Comparison of ENCODE assay signal across 9 cellular contexts in the genomic region with DNA sequence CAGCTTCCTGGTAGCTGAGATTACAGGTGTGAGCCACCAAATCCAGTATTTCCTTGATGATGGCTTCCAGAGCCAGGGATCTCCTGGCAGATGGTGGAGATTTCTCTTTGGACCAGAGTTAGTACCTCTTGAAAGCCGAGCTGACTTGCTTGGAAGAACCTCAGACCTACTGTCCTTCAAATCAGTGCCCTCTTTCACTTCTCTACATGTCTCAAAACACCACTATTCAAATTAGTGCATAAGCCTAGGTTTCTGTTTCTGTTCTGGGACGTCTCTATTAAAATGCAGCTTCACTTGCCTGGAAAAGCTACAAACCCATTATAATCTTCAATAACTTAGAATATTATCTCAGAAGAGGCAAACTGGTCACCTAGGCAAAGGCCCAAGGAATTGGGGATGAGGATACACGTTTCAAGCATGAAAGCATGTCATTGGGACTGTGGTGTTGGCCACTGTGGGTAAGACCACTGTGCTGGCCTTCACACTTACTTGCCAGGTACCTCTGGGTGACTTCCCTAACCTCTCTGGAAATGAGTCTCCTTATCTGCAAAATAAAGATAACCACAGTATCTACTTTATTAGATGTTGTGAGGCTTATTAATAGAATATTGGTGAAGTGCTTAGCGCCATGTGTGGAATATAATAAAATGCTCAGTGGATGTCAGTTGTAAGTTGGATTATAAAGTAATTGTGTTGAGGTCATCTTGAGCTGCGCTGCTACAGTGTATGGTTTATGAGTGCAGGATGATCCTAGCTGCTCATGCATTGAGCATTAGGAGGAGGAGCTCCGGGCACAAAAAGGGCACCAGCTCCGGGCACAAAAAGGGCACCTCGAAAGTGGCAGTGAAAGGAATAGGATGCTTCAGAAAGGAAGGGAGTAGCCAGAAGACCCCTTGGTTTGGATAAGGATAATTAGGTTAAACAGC.
A peak's percentile ranks its signal among the peaks of the same experiment; 100 is the strongest.
DNase-seq lines count a peak whose midpoint lies in the region; ATAC-seq and TF ChIP-seq lines count a peak whose summit lies in the region.
"Had no signal": no experiment of that assay in that cellular context is flagged by ENCODE, and none has a peak within 500 bp of the region (broad histone marks: within the 10 kb centered on the region; RNA-seq: fewer than 3 reads in every experiment).

No MANE protein-coding gene starts in this region.

- no peak for TF ChIP-seq POLR2A in adrenal gland (IDR thresholded peaks at IDR 0.05)

- intact Hi-C loops in tibial artery (cut with DNase I; ENCODE audit: low total_unique reads), result no loop called here
- intact Hi-C loops in adrenal gland (cut with DNase I), result no loop called here

- peaks cover 4% of the 10 kb centered on the region for H3K36me3 Mint-ChIP-seq in CD4-positive, CD25-positive, alpha-beta regulatory T cell

- peak overlapping the region; percentile 87 for H3K4me3 ChIP-seq in CD4-positive, CD25-positive, alpha-beta regulatory T cell (ENCODE audit: low read depth, low read length)
- H3K4me3 ChIP-seq in tibial artery (no peak overlapping the region), adrenal gland (no peak overlapping the region)

- peak overlapping the region; percentile 62 to 72 (median 66) for H3K4me3 Mint-ChIP-seq in CD4-positive, CD25-positive, alpha-beta regulatory T cell

- 78 to 83% (median 80%) methylated on average over 8 of the region's 8 CpGs for WGBS in adrenal gland, 4 donors

- H3K27ac Mint-ChIP-seq in CD4-positive, CD25-positive, alpha-beta regulatory T cell, result peak overlapping the region; percentile 88 to 95 (median 92)

- peak; percentile 44 to 56 for ATAC-seq in CD4-positive, CD25-positive, alpha-beta regulatory T cell (ENCODE audit: low read depth in 2 of 2)
- peak; percentile 86 for ATAC-seq in GM19328 (IDR thresholded peaks at IDR 0.05; ENCODE audit: unreplicated experiment)
- ATAC-seq in HG03097 (IDR thresholded peaks at IDR 0.05; ENCODE audit: low FRiP score, unreplicated experiment), result peak; percentile 82

- H3K4me1 ChIP-seq in CD4-positive, CD25-positive, alpha-beta regulatory T cell (ENCODE audit: control insufficient read depth, insufficient read depth, low read length, poor library complexity, severe bottlenecking), result peaks cover 52% of the 10 kb centered on the region
- H3K4me1 ChIP-seq in tibial artery, result peaks cover 0 to 51% (median 26%) of the 10 kb centered on the region in 4 donors
- H3K4me1 ChIP-seq in adrenal gland (replicated peaks in 1 of 2), result peaks cover 0 to 16% of the 10 kb centered on the region in 2 donors
- H3K4me1 ChIP-seq: parathyroid adenoma had no signal

- H3K27ac ChIP-seq in CD4-positive, CD25-positive, alpha-beta regulatory T cell (ENCODE audit: insufficient read depth, low read length, poor library complexity, severe bottlenecking), result peak overlapping the region; percentile 86
- peak overlapping the region in 1 of 2 donors; percentile 18 for H3K27ac ChIP-seq in tibial artery
- no peak overlapping the region for H3K27ac ChIP-seq in adrenal gland
- H3K27ac ChIP-seq: parathyroid adenoma had no signal

- peaks cover 0 to 5% (median 0%) of the 10 kb centered on the region in 7 donors for H3K9me3 Mint-ChIP-seq in CD4-positive, CD25-positive, alpha-beta regulatory T cell

- no peaks in the 10 kb centered on the region for H3K9me3 ChIP-seq in CD4-positive, CD25-positive, alpha-beta regulatory T cell (ENCODE audit: control insufficient read depth in 2 of 2, low read length in 2 of 2)
- H3K9me3 ChIP-seq in tibial artery, result no peaks in the 10 kb centered on the region
- no peaks in the 10 kb centered on the region for H3K9me3 ChIP-seq in adrenal gland (replicated peaks in 1 of 3)

- TF ChIP-seq CTCF in tibial artery (IDR thresholded peaks at IDR 0.05), result no peak
- TF ChIP-seq CTCF in adrenal gland (IDR thresholded peaks at IDR 0.05), result no peak

- no peaks in the 10 kb centered on the region for H3K27me3 ChIP-seq in CD4-positive, CD25-positive, alpha-beta regulatory T cell (ENCODE audit: control insufficient read depth, insufficient read depth, low read length)
- H3K27me3 ChIP-seq in tibial artery (no peaks in the 10 kb centered on the region), adrenal gland (no peaks in the 10 kb centered on the region)

- H3K4me1 Mint-ChIP-seq in CD4-positive, CD25-positive, alpha-beta regulatory T cell, result peaks cover 48 to 86% (median 78%) of the 10 kb centered on the region in 4 donors

- DNase-seq in CD4-positive, CD25-positive, alpha-beta regulatory T cell, result peak in 1 of 3 donors; percentile 77
- DNase-seq in cerebellum (ENCODE audit: low spot score) (peak; percentile 1), tibial artery (no peak), adrenal gland (no peak), NCI-H2171 (lab: John Stamatoyannopoulos, UW) (no peak)
- DNase-seq in activated CD8-positive, alpha-beta memory T cell treated with anti-CD3 and anti-CD28 coated beads for 24 hours, result no peak

- no peaks in the 10 kb centered on the region for H3K36me3 ChIP-seq in CD4-positive, CD25-positive, alpha-beta regulatory T cell (ENCODE audit: control insufficient read depth, insufficient read depth, low read length)
- no peaks in the 10 kb centered on the region for H3K36me3 ChIP-seq in tibial artery
- H3K36me3 ChIP-seq in adrenal gland (replicated peaks in 1 of 2), result no peaks in the 10 kb centered on the region

- no peaks in the 10 kb centered on the region for H3K27me3 Mint-ChIP-seq in CD4-positive, CD25-positive, alpha-beta regulatory T cell
